Comparison of ENCODE assay signal across 1 cellular context in the genomic region with DNA sequence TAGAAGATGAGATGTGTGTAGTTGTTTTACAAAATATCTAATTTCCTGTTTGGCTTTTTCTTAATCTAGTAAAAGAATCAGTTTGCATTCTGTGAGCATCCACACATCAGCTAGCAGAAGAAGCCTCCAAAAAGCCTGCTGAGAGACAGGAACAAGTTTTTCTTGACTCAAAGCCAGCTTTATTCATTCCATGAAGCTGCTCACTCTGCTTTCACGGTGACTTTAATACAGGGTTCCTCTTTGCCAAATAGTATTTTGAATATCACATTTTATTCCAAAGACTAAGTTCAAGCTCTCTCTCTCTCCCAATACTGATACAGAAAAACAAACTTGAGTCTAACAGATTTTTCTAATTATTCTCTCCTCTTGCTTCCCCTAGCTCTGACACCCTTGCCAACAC.
TF ChIP-seq lines count a peak whose summit lies in the region.

No MANE protein-coding gene starts in this region.

TF ChIP-seq in GM23338, 12 proteins besides CTCF, POLR2A, EP300 and RAD21 (continued from another document):
- TF ChIP-seq, protein P1, sequence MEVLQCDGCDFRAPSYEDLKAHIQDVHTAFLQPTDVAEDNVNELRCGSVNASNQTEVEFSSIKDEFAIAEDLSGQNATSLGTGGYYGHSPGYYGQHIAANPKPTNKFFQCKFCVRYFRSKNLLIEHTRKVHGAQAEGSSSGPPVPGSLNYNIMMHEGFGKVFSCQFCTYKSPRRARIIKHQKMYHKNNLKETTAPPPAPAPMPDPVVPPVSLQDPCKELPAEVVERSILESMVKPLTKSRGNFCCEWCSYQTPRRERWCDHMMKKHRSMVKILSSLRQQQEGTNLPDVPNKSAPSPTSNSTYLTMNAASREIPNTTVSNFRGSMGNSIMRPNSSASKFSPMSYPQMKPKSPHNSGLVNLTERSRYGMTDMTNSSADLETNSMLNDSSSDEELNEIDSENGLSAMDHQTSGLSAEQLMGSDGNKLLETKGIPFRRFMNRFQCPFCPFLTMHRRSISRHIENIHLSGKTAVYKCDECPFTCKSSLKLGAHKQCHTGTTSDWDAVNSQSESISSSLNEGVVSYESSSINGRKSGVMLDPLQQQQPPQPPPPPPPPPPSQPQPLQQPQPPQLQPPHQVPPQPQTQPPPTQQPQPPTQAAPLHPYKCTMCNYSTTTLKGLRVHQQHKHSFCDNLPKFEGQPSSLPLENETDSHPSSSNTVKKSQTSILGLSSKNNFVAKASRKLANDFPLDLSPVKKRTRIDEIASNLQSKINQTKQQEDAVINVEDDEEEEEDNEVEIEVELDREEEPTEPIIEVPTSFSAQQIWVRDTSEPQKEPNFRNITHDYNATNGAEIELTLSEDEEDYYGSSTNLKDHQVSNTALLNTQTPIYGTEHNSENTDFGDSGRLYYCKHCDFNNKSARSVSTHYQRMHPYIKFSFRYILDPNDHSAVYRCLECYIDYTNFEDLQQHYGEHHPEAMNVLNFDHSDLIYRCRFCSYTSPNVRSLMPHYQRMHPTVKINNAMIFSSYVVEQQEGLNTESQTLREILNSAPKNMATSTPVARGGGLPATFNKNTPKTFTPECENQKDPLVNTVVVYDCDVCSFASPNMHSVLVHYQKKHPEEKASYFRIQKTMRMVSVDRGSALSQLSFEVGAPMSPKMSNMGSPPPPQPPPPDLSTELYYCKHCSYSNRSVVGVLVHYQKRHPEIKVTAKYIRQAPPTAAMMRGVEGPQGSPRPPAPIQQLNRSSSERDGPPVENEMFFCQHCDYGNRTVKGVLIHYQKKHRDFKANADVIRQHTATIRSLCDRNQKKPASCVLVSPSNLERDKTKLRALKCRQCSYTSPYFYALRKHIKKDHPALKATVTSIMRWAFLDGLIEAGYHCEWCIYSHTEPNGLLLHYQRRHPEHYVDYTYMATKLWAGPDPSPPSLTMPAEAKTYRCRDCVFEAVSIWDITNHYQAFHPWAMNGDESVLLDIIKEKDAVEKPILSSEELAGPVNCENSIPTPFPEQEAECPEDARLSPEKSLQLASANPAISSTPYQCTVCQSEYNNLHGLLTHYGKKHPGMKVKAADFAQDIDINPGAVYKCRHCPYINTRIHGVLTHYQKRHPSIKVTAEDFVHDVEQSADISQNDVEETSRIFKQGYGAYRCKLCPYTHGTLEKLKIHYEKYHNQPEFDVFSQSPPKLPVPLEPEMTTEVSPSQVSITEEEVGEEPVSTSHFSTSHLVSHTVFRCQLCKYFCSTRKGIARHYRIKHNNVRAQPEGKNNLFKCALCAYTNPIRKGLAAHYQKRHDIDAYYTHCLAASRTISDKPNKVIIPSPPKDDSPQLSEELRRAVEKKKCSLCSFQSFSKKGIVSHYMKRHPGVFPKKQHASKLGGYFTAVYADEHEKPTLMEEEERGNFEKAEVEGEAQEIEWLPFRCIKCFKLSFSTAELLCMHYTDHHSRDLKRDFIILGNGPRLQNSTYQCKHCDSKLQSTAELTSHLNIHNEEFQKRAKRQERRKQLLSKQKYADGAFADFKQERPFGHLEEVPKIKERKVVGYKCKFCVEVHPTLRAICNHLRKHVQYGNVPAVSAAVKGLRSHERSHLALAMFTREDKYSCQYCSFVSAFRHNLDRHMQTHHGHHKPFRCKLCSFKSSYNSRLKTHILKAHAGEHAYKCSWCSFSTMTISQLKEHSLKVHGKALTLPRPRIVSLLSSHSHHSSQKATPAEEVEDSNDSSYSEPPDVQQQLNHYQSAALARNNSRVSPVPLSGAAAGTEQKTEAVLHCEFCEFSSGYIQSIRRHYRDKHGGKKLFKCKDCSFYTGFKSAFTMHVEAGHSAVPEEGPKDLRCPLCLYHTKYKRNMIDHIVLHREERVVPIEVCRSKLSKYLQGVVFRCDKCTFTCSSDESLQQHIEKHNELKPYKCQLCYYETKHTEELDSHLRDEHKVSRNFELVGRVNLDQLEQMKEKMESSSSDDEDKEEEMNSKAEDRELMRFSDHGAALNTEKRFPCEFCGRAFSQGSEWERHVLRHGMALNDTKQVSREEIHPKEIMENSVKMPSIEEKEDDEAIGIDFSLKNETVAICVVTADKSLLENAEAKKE (CRISPR knock-in tag; IDR thresholded peaks at IDR 0.05): no peak
- TF ChIP-seq EZH2phosphoT487 (IDR thresholded peaks at IDR 0.05; ENCODE audit: unreplicated experiment) (no peak), NANOG (IDR thresholded peaks at IDR 0.05; ENCODE audit: borderline replicate concordance) (no peak), POLR2AphosphoS5 (IDR thresholded peaks at IDR 0.05; ENCODE audit: low read depth) (no peak), JUNB (IDR thresholded peaks at IDR 0.05; ENCODE audit: unreplicated experiment) (no peak), EZH2 (IDR thresholded peaks at IDR 0.05; ENCODE audit: low read depth, unreplicated experiment) (no peak), ZNF331 (CRISPR knock-in tag; IDR thresholded peaks at IDR 0.05; ENCODE audit: low read depth) (no peak), STAT1 (IDR thresholded peaks at IDR 0.05; ENCODE audit: unreplicated experiment) (no peak), CREB1 (CRISPR knock-in tag; IDR thresholded peaks at IDR 0.05; ENCODE audit: low read depth) (no peak)
- TF ChIP-seq, protein P2, sequence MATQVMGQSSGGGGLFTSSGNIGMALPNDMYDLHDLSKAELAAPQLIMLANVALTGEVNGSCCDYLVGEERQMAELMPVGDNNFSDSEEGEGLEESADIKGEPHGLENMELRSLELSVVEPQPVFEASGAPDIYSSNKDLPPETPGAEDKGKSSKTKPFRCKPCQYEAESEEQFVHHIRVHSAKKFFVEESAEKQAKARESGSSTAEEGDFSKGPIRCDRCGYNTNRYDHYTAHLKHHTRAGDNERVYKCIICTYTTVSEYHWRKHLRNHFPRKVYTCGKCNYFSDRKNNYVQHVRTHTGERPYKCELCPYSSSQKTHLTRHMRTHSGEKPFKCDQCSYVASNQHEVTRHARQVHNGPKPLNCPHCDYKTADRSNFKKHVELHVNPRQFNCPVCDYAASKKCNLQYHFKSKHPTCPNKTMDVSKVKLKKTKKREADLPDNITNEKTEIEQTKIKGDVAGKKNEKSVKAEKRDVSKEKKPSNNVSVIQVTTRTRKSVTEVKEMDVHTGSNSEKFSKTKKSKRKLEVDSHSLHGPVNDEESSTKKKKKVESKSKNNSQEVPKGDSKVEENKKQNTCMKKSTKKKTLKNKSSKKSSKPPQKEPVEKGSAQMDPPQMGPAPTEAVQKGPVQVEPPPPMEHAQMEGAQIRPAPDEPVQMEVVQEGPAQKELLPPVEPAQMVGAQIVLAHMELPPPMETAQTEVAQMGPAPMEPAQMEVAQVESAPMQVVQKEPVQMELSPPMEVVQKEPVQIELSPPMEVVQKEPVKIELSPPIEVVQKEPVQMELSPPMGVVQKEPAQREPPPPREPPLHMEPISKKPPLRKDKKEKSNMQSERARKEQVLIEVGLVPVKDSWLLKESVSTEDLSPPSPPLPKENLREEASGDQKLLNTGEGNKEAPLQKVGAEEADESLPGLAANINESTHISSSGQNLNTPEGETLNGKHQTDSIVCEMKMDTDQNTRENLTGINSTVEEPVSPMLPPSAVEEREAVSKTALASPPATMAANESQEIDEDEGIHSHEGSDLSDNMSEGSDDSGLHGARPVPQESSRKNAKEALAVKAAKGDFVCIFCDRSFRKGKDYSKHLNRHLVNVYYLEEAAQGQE (IDR thresholded peaks at IDR 0.05; ENCODE audit: unreplicated experiment): no peak
- TF ChIP-seq, protein P3, sequence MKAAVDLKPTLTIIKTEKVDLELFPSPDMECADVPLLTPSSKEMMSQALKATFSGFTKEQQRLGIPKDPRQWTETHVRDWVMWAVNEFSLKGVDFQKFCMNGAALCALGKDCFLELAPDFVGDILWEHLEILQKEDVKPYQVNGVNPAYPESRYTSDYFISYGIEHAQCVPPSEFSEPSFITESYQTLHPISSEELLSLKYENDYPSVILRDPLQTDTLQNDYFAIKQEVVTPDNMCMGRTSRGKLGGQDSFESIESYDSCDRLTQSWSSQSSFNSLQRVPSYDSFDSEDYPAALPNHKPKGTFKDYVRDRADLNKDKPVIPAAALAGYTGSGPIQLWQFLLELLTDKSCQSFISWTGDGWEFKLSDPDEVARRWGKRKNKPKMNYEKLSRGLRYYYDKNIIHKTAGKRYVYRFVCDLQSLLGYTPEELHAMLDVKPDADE (IDR thresholded peaks at IDR 0.05): no peak
